33 cellular contexts compared by ENCODE assay signal in the genomic region with DNA sequence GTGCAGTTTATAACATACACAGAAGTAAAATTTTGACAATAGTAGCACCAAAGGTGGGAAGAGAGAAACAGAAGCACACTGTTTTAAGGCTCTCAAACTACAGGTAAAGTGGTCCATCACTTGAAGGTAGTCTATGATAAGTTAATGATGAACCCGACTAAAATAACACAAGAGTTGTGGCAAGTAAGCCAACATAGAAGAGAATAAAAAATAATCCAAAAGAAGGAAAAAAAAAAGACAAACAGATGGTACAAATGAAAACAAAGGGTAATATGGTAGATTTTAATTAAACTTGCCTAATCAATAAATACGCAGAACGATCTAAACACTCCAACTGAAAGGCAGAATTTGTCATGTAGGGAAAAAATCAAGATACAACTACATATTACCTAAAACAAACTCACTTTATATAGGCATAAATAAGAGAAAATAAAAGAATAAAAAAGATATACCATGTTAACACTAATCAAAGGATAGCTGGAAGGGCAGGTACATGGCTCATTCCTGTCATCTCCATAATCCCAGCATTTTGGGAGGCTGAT. TPM values are rescaled to one million over a fixed set of nuclear protein-coding genes. Genes with fewer than 3 reads are reported as not detected.
"Had no signal": no experiment of that assay in that cellular context is flagged by ENCODE, and none has a peak within 500 bp of the region (broad histone marks: within the 10 kb centered on the region; RNA-seq: fewer than 3 reads in every experiment).

No MANE protein-coding gene starts in this region.

- H3K4me1 ChIP-seq: lower lobe of right lung, neural progenitor cell, testis had no signal

- H3K9me3 Mint-ChIP-seq: naive thymus-derived CD8-positive, alpha-beta T cell; neural progenitor cell; stimulated activated naive B cell treated with anti-CD40 and anti-IgM and Interleukin-4, amounts not matched to agents 10 μg/mL and 1 μg/mL and 100 μg/mL, for 72 hours had no signal

- H3K4me3 Mint-ChIP-seq: naive thymus-derived CD8-positive, alpha-beta T cell; nephron progenitor cell; neural progenitor cell; stimulated activated naive B cell treated with anti-CD40 and anti-IgM and Interleukin-4, amounts not matched to agents 10 μg/mL and 1 μg/mL and 100 μg/mL, for 72 hours had no signal

- H3K36me3 ChIP-seq: neural progenitor cell, ovary, thyroid gland, transverse colon had no signal

- H3K27me3 Mint-ChIP-seq: naive thymus-derived CD8-positive, alpha-beta T cell; progenitor cell of endocrine pancreas; stimulated activated naive B cell treated with anti-CD40 and anti-IgM and Interleukin-4, amounts not matched to agents 10 μg/mL and 1 μg/mL and 100 μg/mL, for 72 hours had no signal

- H3K27ac ChIP-seq: lower lobe of right lung, neural progenitor cell, ovary, right atrium auricular region, right lobe of liver, stomach, testis, thyroid gland, transverse colon, upper lobe of left lung, vagina had no signal

- H3K27me3 ChIP-seq: neural progenitor cell, ovary, right atrium auricular region, right lobe of liver, stomach, testis, thyroid gland, transverse colon, upper lobe of left lung, vagina had no signal

- H3K9me3 ChIP-seq: lower lobe of right lung, ovary, right atrium auricular region, right lobe of liver, stomach, testis, thyroid gland, transverse colon, upper lobe of left lung, vagina had no signal

- H3K4me3 ChIP-seq: lower lobe of right lung, neural progenitor cell, ovary, right atrium auricular region, right lobe of liver, smooth muscle cell, stomach, testis, thyroid gland, transverse colon, upper lobe of left lung, vagina had no signal

- ATAC-seq: left cardiac atrium; left lobe of liver; left ventricle myocardium superior; lower lobe of right lung; naive thymus-derived CD8-positive, alpha-beta T cell; right lobe of liver; stimulated activated naive B cell treated with anti-CD40 and anti-IgM and Interleukin-4, amounts not matched to agents 10 μg/mL and 1 μg/mL and 100 μg/mL, for 72 hours; stimulated activated naive CD8-positive, alpha-beta T cell treated with anti-CD3 and anti-CD28 coated beads, Interleukin-15, Interleukin-2, amounts not matched to agents 100 U/mL and 50 U/mL, for 24 hours had no signal

- H3K27ac Mint-ChIP-seq: nephron progenitor cell, neural progenitor cell, progenitor cell of endocrine pancreas had no signal

- DNase-seq: hippocampal formation; kidney glomerular epithelial cell; left cardiac atrium; left ventricle myocardium superior; lower lobe of right lung; mammary epithelial cell; mesenchymal stem cell; naive thymus-derived CD8-positive, alpha-beta T cell; nephron progenitor cell; ovary; right lobe of liver; stimulated activated CD4-positive, alpha-beta T cell treated with anti-CD3 and anti-CD28 coated beads, Interleukin-1b, Interleukin-23, amount 100 ng/mL, for 48 hours; stimulated activated CD4-positive, alpha-beta T cell treated with anti-CD3 and anti-CD28 coated beads, Interleukin-4, amount 100 ng/mL, for 1 hour; stimulated activated naive B cell treated with anti-CD40 and anti-IgM and Interleukin-4, amounts not matched to agents 10 μg/mL and 1 μg/mL and 100 μg/mL, for 72 hours; stimulated activated naive CD8-positive, alpha-beta T cell treated with anti-CD3 and anti-CD28 coated beads, Interleukin-15, Interleukin-2, amounts not matched to agents 100 U/mL and 50 U/mL, for 24 hours; stomach; testis; thyroid gland; transverse colon; upper lobe of left lung had no signal

RNA-seq across cellular contexts. Expression of gene TSSK2, which starts 40.5 kb away (rescaled TPM):
- total RNA-seq: left cardiac atrium; left lobe of liver; left ventricle myocardium superior; lower lobe of right lung; mucosa of gallbladder; naive thymus-derived CD8-positive, alpha-beta T cell; ovary; progenitor cell of endocrine pancreas; pulmonary artery endothelial cell; renal cortical epithelial cell; right atrium auricular region; right lobe of liver; skeletal muscle tissue; smooth muscle cell; stomach; transverse colon; upper lobe of left lung; urinary bladder; vagina had no signal
- polyA plus RNA-seq: keratinocyte; mammary epithelial cell; naive thymus-derived CD8-positive, alpha-beta T cell; smooth muscle cell had no signal

RNA-seq across cellular contexts. Expression of gene GSC2, which starts 59.4 kb away (rescaled TPM):
- total RNA-seq: left cardiac atrium; left lobe of liver; left ventricle myocardium superior; lower lobe of right lung; mammary epithelial cell; mucosa of gallbladder; naive thymus-derived CD8-positive, alpha-beta T cell; omental fat pad; ovary; progenitor cell of endocrine pancreas; renal cortical epithelial cell; right atrium auricular region; right lobe of liver; skeletal muscle tissue; smooth muscle cell; stomach; thyroid gland; transverse colon; upper lobe of left lung; urinary bladder; vagina had no signal
- polyA plus RNA-seq: keratinocyte; mammary epithelial cell; naive thymus-derived CD8-positive, alpha-beta T cell; ovary; smooth muscle cell; stomach; urinary bladder had no signal
